ENCODE assay signal across 8 cellular contexts in the genomic region with DNA sequence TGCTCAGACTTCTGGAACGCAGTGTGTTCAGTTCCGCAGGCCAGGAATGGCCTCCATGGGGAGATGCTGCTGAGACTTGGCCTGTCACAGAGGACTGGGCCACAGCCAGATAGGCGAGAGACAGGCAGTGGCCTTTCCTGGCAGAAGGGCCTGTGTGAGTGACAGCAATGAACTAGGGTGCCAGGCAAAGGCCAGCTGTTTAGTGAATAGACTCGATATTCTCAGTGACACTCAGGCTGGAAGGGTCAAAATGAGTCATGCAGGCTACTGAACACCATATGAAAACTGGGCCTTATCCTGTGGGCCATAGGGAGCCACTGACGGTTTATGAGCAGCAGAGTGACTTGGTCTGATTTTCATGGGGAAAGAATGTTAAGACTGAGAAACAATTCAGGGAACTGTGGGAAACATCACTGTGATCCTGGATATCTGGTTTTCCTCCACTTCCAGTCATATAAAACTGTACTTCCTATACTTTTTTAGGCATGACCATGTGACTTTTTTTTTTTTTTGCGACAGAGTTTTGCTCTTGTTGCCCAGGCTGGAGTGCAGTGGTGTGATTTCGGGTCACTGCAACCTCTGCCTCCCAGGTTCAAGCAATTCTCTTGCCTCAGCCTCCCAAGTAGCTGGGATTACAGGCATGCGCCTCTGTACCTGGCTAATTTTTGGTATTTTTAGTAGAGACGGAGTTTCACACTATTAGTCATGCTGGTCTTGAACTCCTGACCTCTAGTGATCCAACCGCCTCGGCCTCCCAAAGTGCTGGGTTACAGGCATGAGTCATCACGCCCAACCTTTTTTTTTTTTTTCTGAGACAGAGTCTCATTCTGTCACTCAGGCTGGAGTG. TPM values are rescaled to one million over a fixed set of nuclear protein-coding genes. Genes with fewer than 3 reads are reported as not detected.
DNase-seq lines count a peak whose midpoint lies in the region; ATAC-seq and TF ChIP-seq lines count a peak whose summit lies in the region.

No MANE protein-coding gene starts in this region.

- TF ChIP-seq CTCF in WTC11 (IDR thresholded peaks at IDR 0.05) (no peak), epithelial cell of esophagus (IDR thresholded peaks at IDR 0.05; ENCODE audit: insufficient read depth, low read depth, low read length, missing control alignments) (no peak)

- peaks cover 0 to 9% of the 10 kb centered on the region in 2 donors for H3K4me1 ChIP-seq in naive thymus-derived CD4-positive, alpha-beta T cell (ENCODE audit: control insufficient read depth in 2 of 2, insufficient read depth in 2 of 2, low read length in 2 of 2)

- peaks cover 5% of the 10 kb centered on the region; the same call in 1 of the 2 replicates for H3K4me1 Mint-ChIP-seq in WTC11
- H3K4me1 Mint-ChIP-seq in naive thymus-derived CD4-positive, alpha-beta T cell: peaks cover 4 to 39% (median 10%) of the 10 kb centered on the region in 7 donors

- no peaks in the 10 kb centered on the region for H3K36me3 ChIP-seq in naive thymus-derived CD4-positive, alpha-beta T cell (ENCODE audit: control insufficient read depth in 2 of 3, insufficient read depth in 3 of 3, low read length in 3 of 3)

- no peak overlapping the region for H3K4me3 Mint-ChIP-seq in WTC11
- H3K4me3 Mint-ChIP-seq in naive thymus-derived CD4-positive, alpha-beta T cell: no peak overlapping the region

- DNase-seq in EL (peak; percentile 84), WTC11 (ENCODE audit: low spot score) (no peak), epithelial cell of esophagus (ENCODE audit: low read depth) (peak; percentile 83), ureter (ENCODE audit: low spot score) (peak; percentile 42), NCI-H187 treated with DMSO at 0.1 percent for 48 hours (lab: John Stamatoyannopoulos, UW) (no peak)
- DNase-seq in naive thymus-derived CD4-positive, alpha-beta T cell: peak in 1 of 9 donors; percentile 61

- H3K36me3 Mint-ChIP-seq in WTC11: peaks cover under 1% of the 10 kb centered on the region
- peaks cover 0 to under 1% (median 0%) of the 10 kb centered on the region in 5 donors for H3K36me3 Mint-ChIP-seq in naive thymus-derived CD4-positive, alpha-beta T cell

- CTCF ChIA-PET in WTC11 (lab: Charles Lee): interaction anchor here (1.0 to 3.1 kb wide), 6 partner anchors 162 to 223 kb away, joined by 5 to 36 read pairs (median 11); no protein-coding TSS in a partner anchor
- CTCF ChIA-PET in naive thymus-derived CD4-positive, alpha-beta T cell (lab: Charles Lee): interaction anchor here (0.6 to 2.8 kb wide), 6 partner anchors 216 to 483 kb away, joined by 3 to 33 read pairs (median 8); no protein-coding TSS in a partner anchor

- H3K27me3 Mint-ChIP-seq in WTC11 (ENCODE audit: low read depth): no peaks in the 10 kb centered on the region
- H3K27me3 Mint-ChIP-seq in naive thymus-derived CD4-positive, alpha-beta T cell: no peaks in the 10 kb centered on the region

- H3K4me3 ChIP-seq in epithelial cell of esophagus (ENCODE audit: low read length): no peak overlapping the region
- no peak overlapping the region for H3K4me3 ChIP-seq in naive thymus-derived CD4-positive, alpha-beta T cell (ENCODE audit: low read length)

- H3K9me3 ChIP-seq in naive thymus-derived CD4-positive, alpha-beta T cell (ENCODE audit: control insufficient read depth in 2 of 3, low read length in 3 of 3): no peaks in the 10 kb centered on the region

- intact Hi-C loops in naive thymus-derived CD4-positive, alpha-beta T cell (cut with micrococcal nuclease): loop anchor here in 1 of 2 donors (1.0 to 5.0 kb wide), 2 partner anchors 421 to 482 kb away; no protein-coding TSS in a partner anchor

- no peak overlapping the region for H3K27ac Mint-ChIP-seq in WTC11
- peak overlapping the region in 2 of 9 donors; percentile 31 to 60 for H3K27ac Mint-ChIP-seq in naive thymus-derived CD4-positive, alpha-beta T cell

- POLR2A ChIA-PET in WTC11 (lab: Charles Lee): interaction anchor here (0.7 kb wide), 1 partner anchor 224 kb away, joined by 3 read pairs; no protein-coding TSS in a partner anchor
- POLR2A ChIA-PET in naive thymus-derived CD4-positive, alpha-beta T cell (lab: Charles Lee): no interaction called here

- H3K9me3 Mint-ChIP-seq in WTC11: peaks cover under 1% of the 10 kb centered on the region
- peaks cover 0 to under 1% (median 0%) of the 10 kb centered on the region in 11 donors for H3K9me3 Mint-ChIP-seq in naive thymus-derived CD4-positive, alpha-beta T cell

- ATAC-seq in GM21381 (IDR thresholded peaks at IDR 0.05; ENCODE audit: unreplicated experiment) (peak; percentile 64), HG03571 (IDR thresholded peaks at IDR 0.05; ENCODE audit: unreplicated experiment) (peak; percentile 63), WTC11 (no peak)
- ATAC-seq in naive thymus-derived CD4-positive, alpha-beta T cell: peak; percentile 14

- no peak overlapping the region for H3K27ac ChIP-seq in naive thymus-derived CD4-positive, alpha-beta T cell (ENCODE audit: low read depth, low read length)

- H3K27me3 ChIP-seq in naive thymus-derived CD4-positive, alpha-beta T cell (ENCODE audit: control insufficient read depth in 2 of 2, insufficient read depth in 2 of 2, low read length in 2 of 2): no peaks in the 10 kb centered on the region

TF ChIP-seq in WTC11, 78 proteins besides CTCF, POLR2A, EP300 and RAD21:
- TF ChIP-seq, protein P1, sequence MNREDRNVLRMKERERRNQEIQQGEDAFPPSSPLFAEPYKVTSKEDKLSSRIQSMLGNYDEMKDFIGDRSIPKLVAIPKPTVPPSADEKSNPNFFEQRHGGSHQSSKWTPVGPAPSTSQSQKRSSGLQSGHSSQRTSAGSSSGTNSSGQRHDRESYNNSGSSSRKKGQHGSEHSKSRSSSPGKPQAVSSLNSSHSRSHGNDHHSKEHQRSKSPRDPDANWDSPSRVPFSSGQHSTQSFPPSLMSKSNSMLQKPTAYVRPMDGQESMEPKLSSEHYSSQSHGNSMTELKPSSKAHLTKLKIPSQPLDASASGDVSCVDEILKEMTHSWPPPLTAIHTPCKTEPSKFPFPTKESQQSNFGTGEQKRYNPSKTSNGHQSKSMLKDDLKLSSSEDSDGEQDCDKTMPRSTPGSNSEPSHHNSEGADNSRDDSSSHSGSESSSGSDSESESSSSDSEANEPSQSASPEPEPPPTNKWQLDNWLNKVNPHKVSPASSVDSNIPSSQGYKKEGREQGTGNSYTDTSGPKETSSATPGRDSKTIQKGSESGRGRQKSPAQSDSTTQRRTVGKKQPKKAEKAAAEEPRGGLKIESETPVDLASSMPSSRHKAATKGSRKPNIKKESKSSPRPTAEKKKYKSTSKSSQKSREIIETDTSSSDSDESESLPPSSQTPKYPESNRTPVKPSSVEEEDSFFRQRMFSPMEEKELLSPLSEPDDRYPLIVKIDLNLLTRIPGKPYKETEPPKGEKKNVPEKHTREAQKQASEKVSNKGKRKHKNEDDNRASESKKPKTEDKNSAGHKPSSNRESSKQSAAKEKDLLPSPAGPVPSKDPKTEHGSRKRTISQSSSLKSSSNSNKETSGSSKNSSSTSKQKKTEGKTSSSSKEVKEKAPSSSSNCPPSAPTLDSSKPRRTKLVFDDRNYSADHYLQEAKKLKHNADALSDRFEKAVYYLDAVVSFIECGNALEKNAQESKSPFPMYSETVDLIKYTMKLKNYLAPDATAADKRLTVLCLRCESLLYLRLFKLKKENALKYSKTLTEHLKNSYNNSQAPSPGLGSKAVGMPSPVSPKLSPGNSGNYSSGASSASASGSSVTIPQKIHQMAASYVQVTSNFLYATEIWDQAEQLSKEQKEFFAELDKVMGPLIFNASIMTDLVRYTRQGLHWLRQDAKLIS (CRISPR knock-in tag; IDR thresholded peaks at IDR 0.05; ENCODE audit: borderline replicate concordance): no peak
- TF ChIP-seq JUN (CRISPR knock-in tag; IDR thresholded peaks at IDR 0.05) (no peak), GABPB1 (CRISPR knock-in tag; IDR thresholded peaks at IDR 0.05) (0 out of 2 replicates have a peak, but pooled peaks have one; percentile 21), NFE2L1 (CRISPR knock-in tag; IDR thresholded peaks at IDR 0.05) (no peak)

RNA-seq across cellular contexts. Expression of a gene that starts 5.2 kb away (rescaled TPM):
- total RNA-seq in WTC11 (2021) (23.5 to 25.4 TPM (median 25.4 TPM) in 3 replicates), ureter (48.5 TPM)
- total RNA-seq in naive thymus-derived CD4-positive, alpha-beta T cell: 10 to 100 TPM; 24.0 to 30.0 (median 25.5) TPM
- 10 to 100 TPM; 32.7 to 48.3 TPM for polyA plus RNA-seq in naive thymus-derived CD4-positive, alpha-beta T cell

RNA-seq across cellular contexts. Expression of a gene that starts 43.7 kb away (rescaled TPM):
- 0.60 to 1.1 TPM (median 0.82 TPM) in 3 replicates for total RNA-seq in WTC11 (2021)
- not detected for total RNA-seq in naive thymus-derived CD4-positive, alpha-beta T cell
- polyA plus RNA-seq in naive thymus-derived CD4-positive, alpha-beta T cell: under 1 TPM in 1 of 2 donors, not detected in 1; 0.68 TPM
- total RNA-seq in ureter: 8.0 TPM

Comparison
In these comparisons a context has a peak if more than half of its experiments do, and no peak if none do; other contexts are left out.
1. DNase-seq: peak in EL (single experiment), epithelial cell of esophagus (single experiment) and ureter (single experiment); none in WTC11 (single experiment) and NCI-H187 treated with DMSO at 0.1 percent for 48 hours (single experiment).